In the genomic region with DNA sequence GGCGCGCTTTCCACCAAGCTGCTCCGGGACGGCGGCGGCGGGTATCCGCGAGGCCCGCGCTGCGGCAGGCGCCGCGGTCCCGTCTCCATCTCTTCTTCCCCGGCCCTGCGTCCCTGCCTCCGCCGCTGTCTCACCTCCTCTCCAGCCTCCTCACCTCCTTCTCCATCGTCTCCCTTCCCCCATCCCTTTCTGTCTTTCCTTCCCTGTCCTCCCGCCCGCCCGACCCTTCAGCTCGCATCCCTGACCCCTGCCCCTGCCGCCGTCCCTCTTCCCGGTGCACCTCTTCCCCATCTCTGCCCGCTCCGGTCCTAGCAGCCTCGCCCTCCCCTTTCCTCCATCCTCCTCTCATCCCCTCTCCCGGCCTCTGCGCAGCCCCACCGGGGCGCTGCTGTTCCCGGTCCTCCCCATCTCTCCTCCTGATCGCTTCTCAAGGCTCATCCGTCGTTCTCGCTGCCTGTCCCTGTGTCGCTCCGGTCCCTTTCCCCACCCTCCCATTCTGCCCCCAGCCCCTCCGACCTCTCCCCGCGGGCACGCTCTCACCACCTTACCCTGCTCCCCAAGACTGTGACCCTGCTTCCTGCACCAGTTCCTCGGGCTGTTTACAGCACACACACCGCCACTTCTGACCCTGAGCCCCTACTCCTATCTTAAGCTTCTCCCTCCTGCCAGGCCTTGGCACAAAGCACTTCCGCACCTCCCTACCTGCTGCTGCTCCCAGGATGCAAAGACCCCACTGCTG, we compare ENCODE assay signal across 8 cellular contexts. TPM values are rescaled to one million over a fixed set of nuclear protein-coding genes. Genes with fewer than 3 reads are reported as not detected.
DNase-seq lines count a peak whose midpoint lies in the region; TF ChIP-seq lines count a peak whose summit lies in the region.

No MANE protein-coding gene starts in this region.

- H3K79me2 ChIP-seq in Karpas-422 (ENCODE audit: low read length), result no peaks in the 10 kb centered on the region

- peak overlapping the region; percentile 82 for H3K9ac ChIP-seq in Karpas-422 (ENCODE audit: low read length)

- H3K4me3 ChIP-seq in Karpas-422 (ENCODE audit: low read length) (peak overlapping the region; percentile 89), left ventricle myocardium inferior (peak overlapping the region; percentile 78), skin epidermis (peak overlapping the region; percentile 72 to 93 (median 85))

- H3K9me3 ChIP-seq in Karpas-422 (ENCODE audit: low read length) (no peaks in the 10 kb centered on the region), left ventricle myocardium inferior (replicated peaks) (no peaks in the 10 kb centered on the region)

- peaks cover 32% of the 10 kb centered on the region for H4K20me1 ChIP-seq in Karpas-422 (ENCODE audit: insufficient read depth, low read depth, low read length)

- H3K27me3 ChIP-seq in Karpas-422 (ENCODE audit: low read length), result no peaks in the 10 kb centered on the region
- H3K27me3 ChIP-seq in left ventricle myocardium inferior (ENCODE audit: low read depth), result no peaks in the 10 kb centered on the region

- H3K27ac ChIP-seq in Karpas-422 (ENCODE audit: low read length) (no peak overlapping the region), left ventricle myocardium inferior (replicated peaks) (peak overlapping the region; percentile 91), skin epidermis (peak overlapping the region in 13 of 21 experiments; percentile 14 to 96 (median 63))

- TF ChIP-seq CTCF in left ventricle myocardium inferior (IDR thresholded peaks at IDR 0.05; ENCODE audit: borderline replicate concordance), result no peak

- H3K9me2 ChIP-seq in Karpas-422 (replicated peaks; ENCODE audit: insufficient read depth, low read length), result no peaks in the 10 kb centered on the region

- intact Hi-C loops in left ventricle myocardium inferior (cut with micrococcal nuclease), result no loop called here

- H3K36me3 ChIP-seq in Karpas-422 (ENCODE audit: insufficient read depth, low read length) (no peaks in the 10 kb centered on the region), left ventricle myocardium inferior (no peaks in the 10 kb centered on the region)

- H3K4me1 ChIP-seq in Karpas-422 (ENCODE audit: low read length) (peaks cover 25% of the 10 kb centered on the region), left ventricle myocardium inferior (peaks cover 37% of the 10 kb centered on the region)

- H2AFZ ChIP-seq in Karpas-422 (ENCODE audit: low read length), result peak overlapping the region; percentile 56

- peak overlapping the region; percentile 99 for H3K4me2 ChIP-seq in Karpas-422 (ENCODE audit: low read depth, low read length, poor library complexity, severe bottlenecking)

- peak; percentile 23 to 38 for DNase-seq in SHP77 (lab: John Stamatoyannopoulos, UW)
- no peak for DNase-seq in SHP77 treated with DMSO at 0.1 percent for 48 hours (lab: John Stamatoyannopoulos, UW)
- peak; percentile 62 for DNase-seq in Karpas-422
- peak; percentile 42 to 53 for DNase-seq in activated T-cell treated with anti-CD3 and anti-CD28 coated beads, Interleukin-2, amount 50 U/mL, for 48 hours
- DNase-seq in left ventricle myocardium inferior, result no peak
- no peak for DNase-seq in MV-4-11 (lab: John Stamatoyannopoulos, UW)
- no peak for DNase-seq in epidermal melanocyte (ENCODE audit: insufficient read length, low spot score)

RNA-seq across cellular contexts. Expression of gene NPHP4, which starts 0.8 kb away (rescaled TPM):
- total RNA-seq in Karpas-422 (2014; rRNA removed; shearing (Covaris generic); ENCODE audit: low replicate concordance), result 3.9 and 7.9 TPM in 2 replicates
- 3.7 TPM for total RNA-seq in left ventricle myocardium inferior

RNA-seq across cellular contexts. Expression of gene KCNAB2, which starts 52.7 kb away (rescaled TPM):
- total RNA-seq in Karpas-422 (2014; rRNA removed; shearing (Covaris generic); ENCODE audit: low replicate concordance), result 27.3 and 57.0 TPM in 2 replicates
- 31.0 TPM for total RNA-seq in left ventricle myocardium inferior

Comparison
In these comparisons a context has a peak if more than half of its experiments do, and no peak if none do; other contexts are left out.
1. DNase-seq: peak in SHP77 (2 of 2), Karpas-422 (single experiment) and activated T-cell treated with anti-CD3 and anti-CD28 coated beads, Interleukin-2, amount 50 U/mL, for 48 hours (2 of 2); none in SHP77 treated with DMSO at 0.1 percent for 48 hours (single experiment), left ventricle myocardium inferior (single experiment), MV-4-11 (single experiment) and epidermal melanocyte (single experiment).
2. Peak in every context shown above with its lines, with median percentiles within 50 percentile points of each other: H3K4me3 ChIP-seq.